23 cellular contexts compared by ENCODE assay signal in the genomic region with DNA sequence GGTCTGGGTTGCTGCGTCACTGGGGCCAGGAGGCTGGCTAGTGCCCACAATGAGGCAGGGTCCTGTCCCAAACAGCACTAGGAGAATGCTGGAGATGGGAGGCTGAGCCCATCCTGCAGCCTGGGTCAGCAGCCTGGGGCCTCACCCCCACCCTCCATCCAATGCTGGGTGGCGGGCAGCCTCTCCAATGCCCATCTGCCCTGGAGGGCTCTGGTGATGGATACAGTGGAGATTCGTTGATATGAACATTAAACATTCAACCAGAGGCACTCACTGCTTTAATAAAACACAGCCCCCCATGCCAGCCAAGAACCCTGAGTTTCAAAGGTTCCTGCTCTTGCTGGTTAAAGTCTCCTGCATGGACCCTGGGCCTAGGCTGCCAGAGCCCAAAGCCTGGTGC. TPM values are rescaled to one million over a fixed set of nuclear protein-coding genes. Genes with fewer than 3 reads are reported as not detected.
DNase-seq lines count a peak whose midpoint lies in the region; ATAC-seq, FAIRE-seq and TF ChIP-seq lines count a peak whose summit lies in the region.
"Had no signal": no experiment of that assay in that cellular context is flagged by ENCODE, and none has a peak within 500 bp of the region (broad histone marks: within the 10 kb centered on the region; RNA-seq: fewer than 3 reads in every experiment).

No MANE protein-coding gene starts in this region.

- FAIRE-seq in H1 (lab: Jason Lieb, UNC) = no peak
- FAIRE-seq: A549, G401.6, GM12878, GM19239 had no signal

- peaks cover 0 to 8% (median 2%) of the 10 kb centered on the region in 12 donors for H3K4me1 ChIP-seq in heart left ventricle
- peaks cover 0 to 3% (median 1%) of the 10 kb centered on the region in 4 experiments; a peak in 4 of 7 replicates for H3K4me1 ChIP-seq in H1 (replicated peaks in 1 of 4; ENCODE audit: control insufficient read depth in 3 of 4, insufficient read depth in 4 of 4, low read length in 3 of 4)
- peaks cover 1% of the 10 kb centered on the region for H3K4me1 ChIP-seq in neural progenitor cell

- H2BK15ac ChIP-seq in H1 (ENCODE audit: low read length) = no peak overlapping the region; the same call in 1 of the 2 replicates

- no peak for ATAC-seq in Right ventricle myocardium inferior
- ATAC-seq in heart left ventricle = no peak
- ATAC-seq in GM21447 (IDR thresholded peaks at IDR 0.05; ENCODE audit: unreplicated experiment) = no peak
- no peak for ATAC-seq in stimulated activated naive B cell treated with anti-CD40 and anti-IgM and Interleukin-4, amounts not matched to agents 10 μg/mL and 1 μg/mL and 100 μg/mL, for 72 hours (replicated peaks)
- ATAC-seq: A549; CD8-positive, alpha-beta T cell had no signal

- DNase-seq in Right ventricle myocardium inferior (ENCODE audit: missing footprints) (peak; percentile 15), heart left ventricle (no peak), H1 (ENCODE audit: low read depth in 1 of 2, low spot score in 2 of 2) (no peak), neural progenitor cell (ENCODE audit: low spot score) (no peak)
- no peak for DNase-seq in activated T-helper 2 cell treated with anti-CD3 and anti-CD28 coated beads, Interferon-gamma antibody, Interleukin-2, Interleukin-4, amounts not matched to agents 10 μg/mL and 5 μg/mL and 100 μg/mL, durations not matched to agents 14 hours and 24 hours and 36 hours (ENCODE audit: low spot score)
- no peak for DNase-seq in stimulated activated naive B cell treated with anti-CD40 and anti-IgM and Interleukin-4, amounts not matched to agents 10 μg/mL and 1 μg/mL and 100 μg/mL, for 72 hours
- DNase-seq: 8988T; ACHN; AML-193; BE2C; Caco-2; CD4-positive, CD25-positive, alpha-beta regulatory T cell; CD8-positive, alpha-beta T cell; DMS153; DND-41; GOT3; HCEC 1CT had no signal

- no peak overlapping the region for H3K56ac ChIP-seq in H1 (replicated peaks; ENCODE audit: insufficient read length, low read depth, low read length)

- no peak overlapping the region for H3K23ac ChIP-seq in H1 (ENCODE audit: insufficient read length)

- H3K9me3 Mint-ChIP-seq in neural progenitor cell = no peaks in the 10 kb centered on the region
- no peaks in the 10 kb centered on the region for H3K9me3 Mint-ChIP-seq in activated T-helper 2 cell treated with anti-CD3 and anti-CD28 coated beads, Interferon-gamma antibody, Interleukin-2, Interleukin-4, amounts not matched to agents 10 μg/mL and 5 μg/mL and 100 μg/mL, durations not matched to agents 14 hours and 24 hours and 36 hours
- H3K9me3 Mint-ChIP-seq in stimulated activated naive B cell treated with anti-CD40 and anti-IgM and Interleukin-4, amounts not matched to agents 10 μg/mL and 1 μg/mL and 100 μg/mL, for 72 hours = no peaks in the 10 kb centered on the region
- H3K9me3 Mint-ChIP-seq: CD4-positive, CD25-positive, alpha-beta regulatory T cell; CD8-positive, alpha-beta T cell had no signal

- no peak overlapping the region for H3K4ac ChIP-seq in H1 (replicated peaks; ENCODE audit: insufficient read length, low read depth, low read length)

- no peak for TF ChIP-seq POLR2A in heart left ventricle (IDR thresholded peaks at IDR 0.05)
- TF ChIP-seq POLR2A in H1 (IDR thresholded peaks at IDR 0.05; ENCODE audit: control extremely low read depth in 1 of 2, low read depth in 2 of 2, low read length in 2 of 2) = no peak

- H4K8ac ChIP-seq in H1 (ENCODE audit: extremely low read depth, insufficient read depth, low read length) = no peak overlapping the region; the same call in 1 of the 2 replicates

- H3K18ac ChIP-seq in H1 (ENCODE audit: extremely low read depth, low read length) = no peak overlapping the region; the same call in 1 of the 2 replicates

- H3K9ac ChIP-seq in H1 (replicated peaks in 1 of 4; ENCODE audit: extremely low read depth in 1 of 4, low read depth in 3 of 4, low read length in 3 of 4) (no peak overlapping the region), neural progenitor cell (no peak overlapping the region)

- intact Hi-C loops in Right ventricle myocardium inferior (cut with DNase I) (no loop called here), heart left ventricle (cut with DNase I) (loop anchor here in 1 of 10 donors (5.0 kb wide), 1 partner anchor 63 kb away; no protein-coding TSS in a partner anchor)
- intact Hi-C loops in activated T-helper 2 cell treated with anti-CD3 and anti-CD28 coated beads, Interferon-gamma antibody, Interleukin-2, Interleukin-4, amounts not matched to agents 10 μg/mL and 5 μg/mL and 100 μg/mL, durations not matched to agents 14 hours and 24 hours and 36 hours (cut with micrococcal nuclease) = no loop called here

- no peak for TF ChIP-seq EP300 in H1 (IDR thresholded peaks at IDR 0.05; ENCODE audit: borderline replicate concordance in 1 of 2, low read depth in 2 of 2, low read length in 2 of 2)

- H2BK120ac ChIP-seq in H1 (replicated peaks; ENCODE audit: low read depth, low read length) = no peak overlapping the region

- WGBS in heart left ventricle, 4 donors = 86 to 91% (median 88%) methylated on average over 3 of the region's 3 CpGs
- WGBS in H1 (ENCODE audit: extremely low coverage in 1 of 2, insufficient coverage in 1 of 2, insufficient read length in 1 of 2, insufficient replicate concordance in 2 of 2, low coverage in 1 of 2, low lambda C conversion rate in 2 of 2, missing lambda C conversion rate in 1 of 2), 2 experiments = 96% methylated on average over 3 of the region's 3 CpGs; no CpG with 5 or more reads in 1 of the 2 experiments

- H2AFZ ChIP-seq in H1 (ENCODE audit: low read length) (no peak overlapping the region), neural progenitor cell (replicated peaks) (no peak overlapping the region)

- H3K79me2 ChIP-seq in H1 (ENCODE audit: control insufficient read depth in 1 of 2, insufficient read depth in 2 of 2, low read length in 2 of 2) = no peaks in the 10 kb centered on the region
- H3K79me2 ChIP-seq in neural progenitor cell (ENCODE audit: low read depth) = no peaks in the 10 kb centered on the region

- H3F3A ChIP-seq in neural progenitor cell (ENCODE audit: low read depth) = peaks cover under 1% of the 10 kb centered on the region

- H3K27ac ChIP-seq in heart left ventricle (no peak overlapping the region), H1 (ENCODE audit: low read depth, low read length) (no peak overlapping the region), neural progenitor cell (no peak overlapping the region)
- H3K27ac ChIP-seq: A549, C4-2B had no signal

- H3K36me3 ChIP-seq in heart left ventricle = no peaks in the 10 kb centered on the region
- no peaks in the 10 kb centered on the region for H3K36me3 ChIP-seq in H1 (ENCODE audit: control insufficient read depth in 2 of 4, insufficient read depth in 4 of 4, low read length in 3 of 4)
- H3K36me3 ChIP-seq in neural progenitor cell = no peaks in the 10 kb centered on the region
- H3K36me3 ChIP-seq: BE2C had no signal

- H3K4me3 Mint-ChIP-seq in neural progenitor cell = no peak overlapping the region
- H3K4me3 Mint-ChIP-seq in activated T-helper 2 cell treated with anti-CD3 and anti-CD28 coated beads, Interferon-gamma antibody, Interleukin-2, Interleukin-4, amounts not matched to agents 10 μg/mL and 5 μg/mL and 100 μg/mL, durations not matched to agents 14 hours and 24 hours and 36 hours (ENCODE audit: low read depth) = no peak overlapping the region
- H3K4me3 Mint-ChIP-seq in stimulated activated naive B cell treated with anti-CD40 and anti-IgM and Interleukin-4, amounts not matched to agents 10 μg/mL and 1 μg/mL and 100 μg/mL, for 72 hours = no peak overlapping the region
- H3K4me3 Mint-ChIP-seq: CD4-positive, CD25-positive, alpha-beta regulatory T cell; CD8-positive, alpha-beta T cell had no signal

- H4K5ac ChIP-seq in H1 (ENCODE audit: insufficient read length, low read depth, low read length) = no peak overlapping the region

- peak overlapping the region; percentile 60; the same call in 1 of the 2 replicates for H2BK12ac ChIP-seq in H1 (ENCODE audit: low read depth, low read length)

- POLR2A ChIA-PET in H1 (lab: Charles Lee; ENCODE audit: partially characterized antibody) = no interaction called here

- H3K79me1 ChIP-seq in H1 (ENCODE audit: low read depth, low read length) = no peaks in the 10 kb centered on the region

- peaks cover 2% of the 10 kb centered on the region for H3K27me3 Mint-ChIP-seq in neural progenitor cell (ENCODE audit: insufficient read depth, low read depth)
- H3K27me3 Mint-ChIP-seq in activated T-helper 2 cell treated with anti-CD3 and anti-CD28 coated beads, Interferon-gamma antibody, Interleukin-2, Interleukin-4, amounts not matched to agents 10 μg/mL and 5 μg/mL and 100 μg/mL, durations not matched to agents 14 hours and 24 hours and 36 hours (ENCODE audit: low read depth) = no peaks in the 10 kb centered on the region
- peaks cover 36 to 48% of the 10 kb centered on the region in 2 donors for H3K27me3 Mint-ChIP-seq in stimulated activated naive B cell treated with anti-CD40 and anti-IgM and Interleukin-4, amounts not matched to agents 10 μg/mL and 1 μg/mL and 100 μg/mL, for 72 hours

- no peak for TF ChIP-seq RAD21 in H1 (IDR thresholded peaks at IDR 0.05 in 1 of 2, conservative IDR thresholded peaks at IDR 0.05 in 1 of 2; ENCODE audit: low read depth in 2 of 2, low read length in 2 of 2)

- H3K4me1 Mint-ChIP-seq in neural progenitor cell = peaks cover 21% of the 10 kb centered on the region
- peaks cover 2% of the 10 kb centered on the region for H3K4me1 Mint-ChIP-seq in activated T-helper 2 cell treated with anti-CD3 and anti-CD28 coated beads, Interferon-gamma antibody, Interleukin-2, Interleukin-4, amounts not matched to agents 10 μg/mL and 5 μg/mL and 100 μg/mL, durations not matched to agents 14 hours and 24 hours and 36 hours (ENCODE audit: low read depth)
- peaks cover 5 to 7% of the 10 kb centered on the region in 2 donors for H3K4me1 Mint-ChIP-seq in stimulated activated naive B cell treated with anti-CD40 and anti-IgM and Interleukin-4, amounts not matched to agents 10 μg/mL and 1 μg/mL and 100 μg/mL, for 72 hours

- 0 out of 2 replicates have a peak overlapping the region, but pooled peaks have one; percentile 58 for H2AK5ac ChIP-seq in H1 (ENCODE audit: low read depth, low read length)

- TF ChIP-seq CTCF in heart left ventricle (IDR thresholded peaks at IDR 0.05) (no peak), H1 (IDR thresholded peaks at IDR 0.05; ENCODE audit: control extremely low read depth in 1 of 3, insufficient read depth in 1 of 3, low read depth in 1 of 3, low read length in 3 of 3) (no peak), neural progenitor cell (IDR thresholded peaks at IDR 0.05) (no peak)

- no peak overlapping the region; the same call in 1 of the 2 replicates for H2BK5ac ChIP-seq in H1 (ENCODE audit: low read depth, low read length)

- no peaks in the 10 kb centered on the region for H3K9me3 ChIP-seq in heart left ventricle
- H3K9me3 ChIP-seq in H1 (ENCODE audit: insufficient read depth in 2 of 2, low read depth in 1 of 2, low read length in 1 of 2) = no peaks in the 10 kb centered on the region
- H3K9me3 ChIP-seq in neural progenitor cell (ENCODE audit: low read depth) = no peaks in the 10 kb centered on the region
- H3K9me3 ChIP-seq: A549, BE2C, Caco-2 had no signal

- CTCF ChIA-PET in H1 (lab: Charles Lee; ENCODE audit: partially characterized antibody) = interaction anchor here (0.7 to 4.8 kb wide), 8 partner anchors 10 to 111 kb away, joined by 3 to 32 read pairs (median 4); no protein-coding TSS in a partner anchor

- H3K4me2 ChIP-seq in H1 (ENCODE audit: insufficient read depth in 1 of 2, low read depth in 2 of 2, low read length in 2 of 2) = no peak overlapping the region
- H3K4me2 ChIP-seq in neural progenitor cell = no peak overlapping the region
- H3K4me2 ChIP-seq: A549 had no signal

- peaks cover 5% of the 10 kb centered on the region; the same call in 1 of the 2 replicates for H3K23me2 ChIP-seq in H1 (ENCODE audit: low read depth, low read length)

- H3K27me3 ChIP-seq in heart left ventricle (no peaks in the 10 kb centered on the region), H1 (replicated peaks in 1 of 4; ENCODE audit: control insufficient read depth in 3 of 4, extremely low read depth in 1 of 4, insufficient read depth in 3 of 4, low read length in 3 of 4) (no peaks in the 10 kb centered on the region; a peak in 1 of 7 replicates), neural progenitor cell (no peaks in the 10 kb centered on the region)
- H3K27me3 ChIP-seq: BE2C had no signal

- no peak overlapping the region for H3K14ac ChIP-seq in H1 (ENCODE audit: insufficient read length)

- H3K36me3 Mint-ChIP-seq in neural progenitor cell = no peaks in the 10 kb centered on the region
- no peaks in the 10 kb centered on the region for H3K36me3 Mint-ChIP-seq in activated T-helper 2 cell treated with anti-CD3 and anti-CD28 coated beads, Interferon-gamma antibody, Interleukin-2, Interleukin-4, amounts not matched to agents 10 μg/mL and 5 μg/mL and 100 μg/mL, durations not matched to agents 14 hours and 24 hours and 36 hours (ENCODE audit: low read depth)
- no peaks in the 10 kb centered on the region for H3K36me3 Mint-ChIP-seq in stimulated activated naive B cell treated with anti-CD40 and anti-IgM and Interleukin-4, amounts not matched to agents 10 μg/mL and 1 μg/mL and 100 μg/mL, for 72 hours
- H3K36me3 Mint-ChIP-seq: CD4-positive, CD25-positive, alpha-beta regulatory T cell; CD8-positive, alpha-beta T cell had no signal

- H4K91ac ChIP-seq in H1 (replicated peaks; ENCODE audit: insufficient read length, low read length) = peak overlapping the region; percentile 77

- H2BK20ac ChIP-seq in H1 (ENCODE audit: low read length) = no peak overlapping the region

- H4K20me1 ChIP-seq in H1 (replicated peaks in 1 of 2; ENCODE audit: control insufficient read depth in 1 of 2, insufficient read depth in 2 of 2, low read length in 2 of 2) (peaks cover 0 to 4% of the 10 kb centered on the region in 2 experiments), neural progenitor cell (ENCODE audit: low read depth) (peaks cover under 1% of the 10 kb centered on the region)

- H3K27ac Mint-ChIP-seq in neural progenitor cell = peak overlapping the region; percentile 78
- H3K27ac Mint-ChIP-seq in activated T-helper 2 cell treated with anti-CD3 and anti-CD28 coated beads, Interferon-gamma antibody, Interleukin-2, Interleukin-4, amounts not matched to agents 10 μg/mL and 5 μg/mL and 100 μg/mL, durations not matched to agents 14 hours and 24 hours and 36 hours = no peak overlapping the region
- H3K27ac Mint-ChIP-seq in stimulated activated naive B cell treated with anti-CD40 and anti-IgM and Interleukin-4, amounts not matched to agents 10 μg/mL and 1 μg/mL and 100 μg/mL, for 72 hours = no peak overlapping the region
- H3K27ac Mint-ChIP-seq: CD4-positive, CD25-positive, alpha-beta regulatory T cell; CD8-positive, alpha-beta T cell had no signal

- H3K4me3 ChIP-seq in heart left ventricle (no peak overlapping the region), H1 (ENCODE audit: extremely low read depth in 1 of 4, insufficient read depth in 2 of 4, low read depth in 3 of 4, low read length in 4 of 4) (no peak overlapping the region), neural progenitor cell (no peak overlapping the region)
- H3K4me3 ChIP-seq: A549, GM12878 had no signal

RNA-seq across cellular contexts. Expression of gene HHIPL1, which starts 19.5 kb away (rescaled TPM):
- total RNA-seq in Right ventricle myocardium inferior = 1.5 TPM
- total RNA-seq in heart left ventricle = 1 to 10 TPM in 8 of 9 donors, under 1 TPM in 1; 0.75 to 3.1 (median 1.5) TPM
- under 1 TPM; 0.34 to 0.86 TPM for polyA plus RNA-seq in heart left ventricle
- 2.6 and 3.1 TPM in 2 replicates for total RNA-seq in H1 (2021; fragmentation: NEBNext Ultra II Directional; extraction: Animal tissue kit (Norgen Biotek cat#: 25700))
- polyA plus RNA-seq in H1 (2011; rRNA removed) = 1.5 and 2.1 TPM in 2 replicates
- 1.4 TPM for polyA plus RNA-seq in H1 (2011; cell fraction: cytosol; rRNA removed)
- 3.1 TPM for polyA plus RNA-seq in H1 (2011; cell fraction: nucleus; rRNA removed)
- 1.0 to 2.0 TPM (median 1.8 TPM) in 4 replicates for polyA plus RNA-seq in H1 (2012, experiment 1 of 2)
- 1.2 TPM for polyA plus RNA-seq in H1 (2012, experiment 2 of 2)
- polyA plus RNA-seq in H1 (2013, experiment 1 of 2) = 1.2 TPM
- 1.6 TPM for polyA plus RNA-seq in H1 (2013, experiment 2 of 2)
- polyA minus RNA-seq in H1 (2011; rRNA and poly(A)+ RNA removed) = 1.4 and 1.5 TPM in 2 replicates
- polyA minus RNA-seq in H1 (2011; cell fraction: cytosol; rRNA and poly(A)+ RNA removed) = 1.7 TPM
- polyA minus RNA-seq in H1 (2011; cell fraction: nucleus; rRNA and poly(A)+ RNA removed) = 3.8 TPM
- 0.32 and 1.2 TPM in 2 replicates for total RNA-seq in neural progenitor cell (ENCODE audit: low replicate concordance)
- not detected in 2 replicates for total RNA-seq in activated T-helper 2 cell treated with anti-CD3 and anti-CD28 coated beads, Interferon-gamma antibody, Interleukin-2, Interleukin-4, amounts not matched to agents 10 μg/mL and 5 μg/mL and 100 μg/mL, durations not matched to agents 14 hours and 24 hours and 36 hours
- total RNA-seq: CD4-positive, CD25-positive, alpha-beta regulatory T cell; GM12878 had no signal

RNA-seq across cellular contexts. Expression of gene CCDC85C, which starts 21.5 kb away (rescaled TPM):
- 53.1 TPM for total RNA-seq in Right ventricle myocardium inferior
- 10 to 100 TPM; 22.5 to 45.4 (median 29.2) TPM for total RNA-seq in heart left ventricle
- 10 to 100 TPM; 29.7 to 43.5 TPM for polyA plus RNA-seq in heart left ventricle
- 35.8 and 38.6 TPM in 2 replicates for total RNA-seq in H1 (2021; fragmentation: NEBNext Ultra II Directional; extraction: Animal tissue kit (Norgen Biotek cat#: 25700))
- 16.8 and 26.4 TPM in 2 replicates for polyA plus RNA-seq in H1 (2011; rRNA removed)
- 18.1 TPM for polyA plus RNA-seq in H1 (2011; cell fraction: cytosol; rRNA removed)
- polyA plus RNA-seq in H1 (2011; cell fraction: nucleus; rRNA removed) = 31.7 TPM
- 18.2 to 30.0 TPM (median 25.2 TPM) in 4 replicates for polyA plus RNA-seq in H1 (2012, experiment 1 of 2)
- polyA plus RNA-seq in H1 (2012, experiment 2 of 2) = 32.9 TPM
- 15.1 TPM for polyA plus RNA-seq in H1 (2013, experiment 1 of 2)
- 15.5 TPM for polyA plus RNA-seq in H1 (2013, experiment 2 of 2)
- 22.2 and 22.8 TPM in 2 replicates for polyA minus RNA-seq in H1 (2011; rRNA and poly(A)+ RNA removed)
- polyA minus RNA-seq in H1 (2011; cell fraction: cytosol; rRNA and poly(A)+ RNA removed) = 23.3 TPM
- 19.6 TPM for polyA minus RNA-seq in H1 (2011; cell fraction: nucleus; rRNA and poly(A)+ RNA removed)
- 19.0 and 41.3 TPM in 2 replicates for total RNA-seq in neural progenitor cell (ENCODE audit: low replicate concordance)
- 7.1 and 7.3 TPM in 2 replicates for total RNA-seq in activated T-helper 2 cell treated with anti-CD3 and anti-CD28 coated beads, Interferon-gamma antibody, Interleukin-2, Interleukin-4, amounts not matched to agents 10 μg/mL and 5 μg/mL and 100 μg/mL, durations not matched to agents 14 hours and 24 hours and 36 hours

RNA-seq across cellular contexts. Expression of gene CYP46A1, which starts 58.6 kb away (rescaled TPM):
- total RNA-seq in Right ventricle myocardium inferior (2.2 TPM), heart left ventricle (1 to 10 TPM; 2.3 to 8.0 (median 3.5) TPM), neural progenitor cell (ENCODE audit: low replicate concordance) (0.77 and 1.1 TPM in 2 replicates)
- polyA plus RNA-seq in heart left ventricle (1 to 10 TPM; 1.5 to 2.6 TPM), H1 (2011; rRNA removed) (0.41 and 0.89 TPM in 2 replicates)
- total RNA-seq in H1 (2021; fragmentation: NEBNext Ultra II Directional; extraction: Animal tissue kit (Norgen Biotek cat#: 25700)) = 0.71 and 1.3 TPM in 2 replicates
- 0.88 TPM for polyA plus RNA-seq in H1 (2011; cell fraction: cytosol; rRNA removed)
- polyA plus RNA-seq in H1 (2011; cell fraction: nucleus; rRNA removed) = 4.4 TPM
- 0.60 to 1.6 TPM (median 0.87 TPM) in 4 replicates for polyA plus RNA-seq in H1 (2012, experiment 1 of 2)
- 0.45 TPM for polyA plus RNA-seq in H1 (2012, experiment 2 of 2)
- polyA plus RNA-seq in H1 (2013, experiment 1 of 2) = 0.63 TPM
- polyA plus RNA-seq in H1 (2013, experiment 2 of 2) = 0.57 TPM
- 0.63 and 0.91 TPM in 2 replicates for polyA minus RNA-seq in H1 (2011; rRNA and poly(A)+ RNA removed)
- not detected for polyA minus RNA-seq in H1 (2011; cell fraction: cytosol; rRNA and poly(A)+ RNA removed)
- polyA minus RNA-seq in H1 (2011; cell fraction: nucleus; rRNA and poly(A)+ RNA removed) = 1.9 TPM
- total RNA-seq in activated T-helper 2 cell treated with anti-CD3 and anti-CD28 coated beads, Interferon-gamma antibody, Interleukin-2, Interleukin-4, amounts not matched to agents 10 μg/mL and 5 μg/mL and 100 μg/mL, durations not matched to agents 14 hours and 24 hours and 36 hours = not detected in 2 replicates
- total RNA-seq: CD4-positive, CD25-positive, alpha-beta regulatory T cell; GM12878 had no signal
- polyA plus RNA-seq: CD4-positive, CD25-positive, alpha-beta regulatory T cell had no signal
